Comparison of ENCODE assay signal across 8 cellular contexts in the genomic region with DNA sequence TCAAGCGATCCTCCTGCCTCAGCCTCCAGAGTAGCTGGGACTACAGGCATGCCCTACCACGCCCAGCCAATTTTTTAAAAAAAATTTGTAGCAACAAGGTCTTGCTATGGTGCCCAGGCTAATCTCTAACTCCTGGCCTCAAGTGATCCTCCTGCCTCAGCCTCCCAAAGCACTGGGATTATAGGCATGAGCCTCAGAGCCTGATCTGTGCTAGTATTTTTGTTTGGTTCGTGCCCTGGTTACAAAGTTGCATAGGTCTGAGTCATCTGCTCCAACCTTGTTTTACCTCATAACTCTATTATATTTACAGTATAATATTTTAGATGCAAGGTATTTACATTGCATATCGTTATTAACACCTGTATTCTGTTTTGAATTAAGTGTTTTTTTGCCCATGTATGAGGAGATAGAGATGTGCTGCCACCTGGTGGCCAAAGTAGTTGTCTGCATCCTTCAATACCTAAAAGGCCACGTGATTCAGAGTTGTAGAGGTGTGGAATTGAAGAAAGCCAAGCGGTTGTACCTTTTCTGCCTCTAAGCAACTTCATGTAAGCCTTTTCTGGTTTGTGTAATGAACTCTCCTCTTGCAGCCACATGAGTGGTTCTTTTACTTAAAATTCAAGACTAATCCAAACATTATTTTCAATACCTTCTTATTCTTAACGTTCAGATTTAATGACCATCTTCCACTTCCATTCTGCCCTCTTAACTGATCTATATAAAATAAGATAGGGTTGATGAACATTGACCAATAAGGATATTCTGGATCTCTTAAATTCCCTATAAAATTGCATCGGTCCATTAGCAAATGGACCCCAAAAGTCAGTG. TPM values are rescaled to one million over a fixed set of nuclear protein-coding genes. Genes with fewer than 3 reads are reported as not detected.
DNase-seq lines count a peak whose midpoint lies in the region; ATAC-seq lines count a peak whose summit lies in the region.

No MANE protein-coding gene starts in this region.

- ATAC-seq in HG03135 (IDR thresholded peaks at IDR 0.05; ENCODE audit: unreplicated experiment) (peak; percentile 70), left lobe of liver (peak; percentile 65)

- DNase-seq in NCI-H510A treated with DMSO at 0.1 percent for 48 hours (lab: John Stamatoyannopoulos, UW) = peak; percentile 64
- DNase-seq in NCI-H510A (lab: John Stamatoyannopoulos, UW) = no peak
- DNase-seq in NCI-H2196 treated with DMSO at 0.1 percent for 48 hours (lab: John Stamatoyannopoulos, UW; ENCODE audit: unreplicated experiment) = peak; percentile 63
- peak; percentile 69 for DNase-seq in activated CD4-positive, CD25-positive, alpha-beta regulatory T cell treated with anti-CD3 and anti-CD28 coated beads, Interleukin-2, amount 50 U/mL, for 16 hours (ENCODE audit: low read depth, low spot score)
- DNase-seq in central memory CD4-positive, alpha-beta T cell = peak; percentile 72
- peak; percentile 62 for DNase-seq in left lobe of liver (ENCODE audit: low spot score)
- peak; percentile 62 to 72 for DNase-seq in stimulated activated CD4-positive, alpha-beta T cell treated with anti-CD3 and anti-CD28 coated beads, Interleukin-4, amount 100 ng/mL, for 48 hours (ENCODE audit: low read depth in 2 of 2)

RNA-seq across cellular contexts. Expression of a gene that starts 19.9 kb away (rescaled TPM):
- not detected for total RNA-seq in left lobe of liver
